In genomic region chr12:100414756-100415155, GRCh38 we compare ENCODE assay signal across 23 cellular contexts. TPM values are rescaled to one million over a fixed set of nuclear protein-coding genes. Genes with fewer than 3 reads are reported as not detected.
A peak's percentile ranks its signal among the peaks of the same experiment; 100 is the strongest.
DNase-seq lines count a peak whose midpoint lies in the region; ATAC-seq, FAIRE-seq and TF ChIP-seq lines count a peak whose summit lies in the region.
"Had no signal": no experiment of that assay in that cellular context is flagged by ENCODE, and none has a peak within 500 bp of the region (broad histone marks: within the 10 kb centered on the region; RNA-seq: fewer than 3 reads in every experiment).

No MANE protein-coding gene starts in this region.

- in situ Hi-C loops in HepG2 (cut with HindIII; ENCODE audit: extremely low pct_ligation_motif_present, low pct_unique_long_range_greater_than_20kb): no loop called here

- H3K4me2 ChIP-seq in HepG2 (ENCODE audit: low read depth, low read length) (no peak overlapping the region), H1 (ENCODE audit: insufficient read depth in 1 of 2, low read depth in 2 of 2, low read length in 2 of 2) (no peak overlapping the region), mesendoderm (ENCODE audit: low read length) (no peak overlapping the region)
- H3K4me2 ChIP-seq: BLaER1 had no signal

- no TSS peak for BruUV-seq in HepG2 (replicated peaks; lab: Mats Ljungman, UMichigan)

- FAIRE-seq in HepG2 (lab: Jason Lieb, UNC) (no peak), H1 (lab: Jason Lieb, UNC) (peak; percentile 39)
- FAIRE-seq: K562 had no signal

- intact Hi-C loops in right lobe of liver (cut with DNase I) (no loop called here), HepG2 (cut with micrococcal nuclease; ENCODE audit: unreplicated experiment) (no loop called here)

- H3K4ac ChIP-seq in H1 (replicated peaks; ENCODE audit: insufficient read length, low read depth, low read length) (no peak overlapping the region), mesendoderm (ENCODE audit: low read depth, low read length) (no peak overlapping the region)

- H3K9ac ChIP-seq in HepG2 (ENCODE audit: insufficient read depth, low read depth, low read length): no peak overlapping the region
- no peak overlapping the region for H3K9ac ChIP-seq in H1 (replicated peaks in 1 of 4; ENCODE audit: extremely low read depth in 1 of 4, low read depth in 3 of 4, low read length in 3 of 4)
- peak overlapping the region; percentile 36; the same call in 1 of the 2 replicates for H3K9ac ChIP-seq in iPS-20b (ENCODE audit: low read depth, low read length)
- no peak overlapping the region for H3K9ac ChIP-seq in mesendoderm (ENCODE audit: low read length)
- H3K9ac ChIP-seq: BLaER1 had no signal

- no peak overlapping the region for H3K18ac ChIP-seq in H1 (ENCODE audit: extremely low read depth, low read length)
- H3K18ac ChIP-seq in mesendoderm (ENCODE audit: low read length): no peak overlapping the region

- no peaks in the 10 kb centered on the region for H3K79me1 ChIP-seq in H1 (ENCODE audit: low read depth, low read length)
- H3K79me1 ChIP-seq in mesendoderm (ENCODE audit: low read length): no peaks in the 10 kb centered on the region

- TF ChIP-seq POLR2A in right lobe of liver (IDR thresholded peaks at IDR 0.05): no peak
- TF ChIP-seq POLR2A in HepG2 (IDR thresholded peaks at IDR 0.05; ENCODE audit: insufficient read depth in 1 of 2, low read depth in 2 of 2, low read length in 2 of 2): no peak
- no peak for TF ChIP-seq POLR2A in H1 (IDR thresholded peaks at IDR 0.05; ENCODE audit: control extremely low read depth in 1 of 2, low read depth in 2 of 2, low read length in 2 of 2)

- no peak overlapping the region for H3K14ac ChIP-seq in H1 (ENCODE audit: insufficient read length)

- no peak overlapping the region for H3K23ac ChIP-seq in H1 (ENCODE audit: insufficient read length)
- no peak overlapping the region for H3K23ac ChIP-seq in mesendoderm (ENCODE audit: low read length)

- TF ChIP-seq EP300 in HepG2 (IDR thresholded peaks at IDR 0.05; ENCODE audit: low read depth in 2 of 2, low read length in 2 of 2) (no peak), HepG2 (CRISPR knock-in tag; IDR thresholded peaks at IDR 0.05; ENCODE audit: borderline replicate concordance) (no peak), H1 (IDR thresholded peaks at IDR 0.05; ENCODE audit: borderline replicate concordance in 1 of 2, low read depth in 2 of 2, low read length in 2 of 2) (no peak)

- TF ChIP-seq CTCF in right lobe of liver (IDR thresholded peaks at IDR 0.05) (no peak), HepG2 (CRISPR knock-in tag; IDR thresholded peaks at IDR 0.05) (no peak), H1 (IDR thresholded peaks at IDR 0.05; ENCODE audit: control extremely low read depth in 1 of 3, insufficient read depth in 1 of 3, low read depth in 1 of 3, low read length in 3 of 3) (no peak)

- DNase-seq in right lobe of liver (no peak), HepG2 (ENCODE audit: low spot score) (no peak), H1 (ENCODE audit: low read depth in 1 of 2, low spot score in 2 of 2) (peak in 1 of 2 experiments; percentile 38), mesendoderm (peak; percentile 44), LoVo (ENCODE audit: low spot score) (no peak), CD1c-positive myeloid dendritic cell (ENCODE audit: extremely low spot score) (no peak)
- DNase-seq: 8988T; Calu3; CD8-positive, alpha-beta T cell; DMS79 treated with DMSO at 0.1 percent for 48 hours; GF-D8; HFFc6; IMR-90 had no signal

- CTCF ChIA-PET in HepG2 (lab: Yijun Ruan, JAX; ENCODE audit: low intra/inter-chr PET ratio, low total read pairs): no interaction called here
- CTCF ChIA-PET in H1 (lab: Charles Lee; ENCODE audit: partially characterized antibody): interaction anchor here (1.2 to 2.8 kb wide), 5 partner anchors 9 to 140 kb away, joined by 3 to 38 read pairs (median 6); no protein-coding TSS in a partner anchor

- H2BK120ac ChIP-seq in H1 (replicated peaks; ENCODE audit: low read depth, low read length) (no peak overlapping the region), mesendoderm (ENCODE audit: low read depth, low read length) (no peak overlapping the region)

- H3K27me3 ChIP-seq in right lobe of liver (no peaks in the 10 kb centered on the region), HepG2 (ENCODE audit: control insufficient read depth in 1 of 2, insufficient read depth in 2 of 2, low read length in 2 of 2) (no peaks in the 10 kb centered on the region), H1 (replicated peaks in 1 of 4; ENCODE audit: control insufficient read depth in 3 of 4, extremely low read depth in 1 of 4, insufficient read depth in 3 of 4, low read length in 3 of 4) (no peaks in the 10 kb centered on the region), iPS-20b (ENCODE audit: insufficient read depth, low read length) (no peaks in the 10 kb centered on the region), mesendoderm (ENCODE audit: insufficient read depth, low read length, poor library complexity) (no peaks in the 10 kb centered on the region)
- H3K27me3 ChIP-seq: BLaER1 had no signal

- H3K9me3 ChIP-seq in right lobe of liver: no peaks in the 10 kb centered on the region
- H3K9me3 ChIP-seq in HepG2 (ENCODE audit: low read length): no peaks in the 10 kb centered on the region
- H3K9me3 ChIP-seq in H1 (ENCODE audit: insufficient read depth in 2 of 2, low read depth in 1 of 2, low read length in 1 of 2): no peaks in the 10 kb centered on the region
- H3K9me3 ChIP-seq in iPS-20b (ENCODE audit: insufficient read depth, low read depth, low read length): no peaks in the 10 kb centered on the region
- H3K9me3 ChIP-seq: BLaER1 had no signal

- H2BK15ac ChIP-seq in H1 (ENCODE audit: low read length) (no peak overlapping the region), mesendoderm (replicated peaks; ENCODE audit: low read depth) (no peak overlapping the region)

- H2AK5ac ChIP-seq in H1 (ENCODE audit: low read depth, low read length): no peak overlapping the region
- no peak overlapping the region for H2AK5ac ChIP-seq in mesendoderm (ENCODE audit: low read length)

- ATAC-seq in right lobe of liver (peak in 3 of 4 donors; percentile 38 to 67 (median 49)), HepG2 (no peak), HG02571 (IDR thresholded peaks at IDR 0.05; ENCODE audit: unreplicated experiment) (no peak)
- ATAC-seq: CD8-positive, alpha-beta T cell; HCT116; K562 had no signal

- H2BK5ac ChIP-seq in H1 (ENCODE audit: low read depth, low read length) (no peak overlapping the region), mesendoderm (ENCODE audit: low read length) (no peak overlapping the region)

- H3K4me1 ChIP-seq in right lobe of liver (no peaks in the 10 kb centered on the region), HepG2 (ENCODE audit: insufficient read depth, low read length) (peaks cover 43% of the 10 kb centered on the region), H1 (replicated peaks in 1 of 4; ENCODE audit: control insufficient read depth in 3 of 4, insufficient read depth in 4 of 4, low read length in 3 of 4) (peaks cover 0 to 3% (median 1%) of the 10 kb centered on the region in 4 experiments; a peak in 1 of 7 replicates), iPS-20b (ENCODE audit: insufficient read depth, low read length) (peaks cover 7% of the 10 kb centered on the region), mesendoderm (ENCODE audit: control insufficient read depth, low read depth, low read length) (peaks cover 2% of the 10 kb centered on the region)
- H3K4me1 ChIP-seq: BLaER1 had no signal

- no peaks in the 10 kb centered on the region for H3K79me2 ChIP-seq in HepG2 (ENCODE audit: insufficient read depth, low read length)
- no peaks in the 10 kb centered on the region for H3K79me2 ChIP-seq in H1 (ENCODE audit: control insufficient read depth in 1 of 2, insufficient read depth in 2 of 2, low read length in 2 of 2)
- no peaks in the 10 kb centered on the region for H3K79me2 ChIP-seq in mesendoderm (ENCODE audit: control insufficient read depth, insufficient read depth, low read length)

- H2BK12ac ChIP-seq in H1 (ENCODE audit: low read depth, low read length): no peak overlapping the region

- POLR2A ChIA-PET in HepG2 (lab: Yijun Ruan, JAX) (no interaction called here), H1 (lab: Charles Lee; ENCODE audit: partially characterized antibody) (no interaction called here)

- H4K8ac ChIP-seq in H1 (ENCODE audit: extremely low read depth, insufficient read depth, low read length): no peak overlapping the region
- no peak overlapping the region for H4K8ac ChIP-seq in mesendoderm (ENCODE audit: low read depth, low read length)

- 0 out of 2 replicates have a peak overlapping the region, but pooled peaks have one; percentile 44 for H2BK20ac ChIP-seq in H1 (ENCODE audit: low read length)

- H3K36me3 ChIP-seq in right lobe of liver (no peaks in the 10 kb centered on the region), HepG2 (replicated peaks in 1 of 2; ENCODE audit: control insufficient read depth in 1 of 2, insufficient read depth in 2 of 2, low read length in 2 of 2) (no peaks in the 10 kb centered on the region), H1 (ENCODE audit: control insufficient read depth in 2 of 4, insufficient read depth in 4 of 4, low read length in 3 of 4) (no peaks in the 10 kb centered on the region), iPS-20b (ENCODE audit: insufficient read depth, low read depth, low read length) (no peaks in the 10 kb centered on the region), mesendoderm (ENCODE audit: control insufficient read depth, insufficient read depth, low read length) (no peaks in the 10 kb centered on the region)
- H3K36me3 ChIP-seq: BLaER1 had no signal

- no peak overlapping the region for H3K27ac ChIP-seq in right lobe of liver
- no peak overlapping the region for H3K27ac ChIP-seq in HepG2 (ENCODE audit: extremely low read length, insufficient read depth, low read length)
- no peak overlapping the region for H3K27ac ChIP-seq in H1 (ENCODE audit: low read depth, low read length)
- H3K27ac ChIP-seq in iPS-20b (ENCODE audit: low read length): no peak overlapping the region
- H3K27ac ChIP-seq in mesendoderm (ENCODE audit: low read depth, low read length): no peak overlapping the region
- H3K27ac ChIP-seq: BLaER1 had no signal

- H3K56ac ChIP-seq in H1 (replicated peaks; ENCODE audit: insufficient read length, low read depth, low read length): no peak overlapping the region
- H3K56ac ChIP-seq in mesendoderm (ENCODE audit: low read length): no peak overlapping the region

- 53% methylated on average over 2 of the region's 4 CpGs for WGBS in right lobe of liver (ENCODE audit: insufficient coverage, low coverage, low lambda C conversion rate, missing lambda C conversion rate)
- 81% methylated on average over 4 of the region's 4 CpGs for WGBS in HepG2 (ENCODE audit: low lambda C conversion rate)
- WGBS in H1 (ENCODE audit: extremely low coverage in 1 of 2, insufficient coverage in 1 of 2, insufficient read length in 1 of 2, insufficient replicate concordance in 2 of 2, low coverage in 1 of 2, low lambda C conversion rate in 2 of 2, missing lambda C conversion rate in 1 of 2), 2 experiments: 53% methylated on average over 4 of the region's 4 CpGs; no CpG with 5 or more reads in 1 of the 2 experiments
- no CpG with 5 or more reads among the region's 4 CpGs for WGBS in mesendoderm (ENCODE audit: extremely low coverage, insufficient coverage, low lambda C conversion rate)

- no peaks in the 10 kb centered on the region for H3K23me2 ChIP-seq in H1 (ENCODE audit: low read depth, low read length)

- H4K20me1 ChIP-seq in HepG2 (ENCODE audit: insufficient read depth, low read length): no peaks in the 10 kb centered on the region
- H4K20me1 ChIP-seq in H1 (replicated peaks in 1 of 2; ENCODE audit: control insufficient read depth in 1 of 2, insufficient read depth in 2 of 2, low read length in 2 of 2): no peaks in the 10 kb centered on the region
- H4K20me1 ChIP-seq: BLaER1 had no signal

- H4K5ac ChIP-seq in H1 (ENCODE audit: insufficient read length, low read depth, low read length) (no peak overlapping the region), mesendoderm (ENCODE audit: low read length) (no peak overlapping the region)

- H2AFZ ChIP-seq in HepG2 (ENCODE audit: low read length): no peak overlapping the region
- no peak overlapping the region for H2AFZ ChIP-seq in H1 (ENCODE audit: low read length)

- no peak for TF ChIP-seq RAD21 in HepG2 (CRISPR knock-in tag; IDR thresholded peaks at IDR 0.05)
- TF ChIP-seq RAD21 in H1 (IDR thresholded peaks at IDR 0.05 in 1 of 2, conservative IDR thresholded peaks at IDR 0.05 in 1 of 2; ENCODE audit: low read depth in 2 of 2, low read length in 2 of 2): no peak

- H3K4me3 ChIP-seq in right lobe of liver (no peak overlapping the region), HepG2 (replicated peaks in 1 of 3; ENCODE audit: insufficient read depth in 1 of 3, low read depth in 2 of 3, low read length in 3 of 3) (no peak overlapping the region), H1 (ENCODE audit: extremely low read depth in 1 of 4, insufficient read depth in 2 of 4, low read depth in 3 of 4, low read length in 4 of 4) (no peak overlapping the region), iPS-20b (ENCODE audit: low read length) (no peak overlapping the region), mesendoderm (ENCODE audit: low read length) (no peak overlapping the region)
- H3K4me3 ChIP-seq: BLaER1, K562 had no signal

- H4K91ac ChIP-seq in H1 (replicated peaks; ENCODE audit: insufficient read length, low read length): no peak overlapping the region

RNA-seq across cellular contexts. Expression of gene SLC17A8, which starts 57.9 kb away (rescaled TPM):
- total RNA-seq in right lobe of liver (under 1 TPM; 0.06 to 0.51 (median 0.23) TPM), HepG2 (2016; rRNA removed; fragmentation: Illumina TruSeq; extraction: Trizol) (0.10 and 0.15 TPM in 2 replicates)
- total RNA-seq in HepG2 (2016; cell fraction: cytosol; rRNA removed; fragmentation: Illumina TruSeq; extraction: Trizol; ENCODE audit: low read depth): not detected in 2 replicates
- 0.12 and 0.50 TPM in 2 replicates for total RNA-seq in HepG2 (2016; cell fraction: insoluble cytoplasmic fraction; rRNA removed; fragmentation: Illumina TruSeq; extraction: Trizol)
- total RNA-seq in HepG2 (2016; cell fraction: membrane; rRNA removed; fragmentation: Illumina TruSeq; extraction: Trizol): 0.03 and 0.10 TPM in 2 replicates
- 0.16 and 0.22 TPM in 2 replicates for total RNA-seq in HepG2 (2016; cell fraction: nucleus; rRNA removed; fragmentation: Illumina TruSeq; extraction: Trizol)
- polyA plus RNA-seq in HepG2 (2011; rRNA removed) (0.07 TPM in 1 of 2 replicates, not detected in the other), H1 (2011; rRNA removed) (0.05 and 0.14 TPM in 2 replicates)
- 0.04 TPM in 1 of 2 replicates, not detected in the other for polyA plus RNA-seq in HepG2 (2011; cell fraction: cytosol; rRNA removed)
- polyA plus RNA-seq in HepG2 (2011; cell fraction: nucleus; rRNA removed): not detected in 2 replicates
- 0.05 and 0.21 TPM in 2 replicates for polyA plus RNA-seq in HepG2 (2012)
- not detected in 2 replicates for polyA plus RNA-seq in HepG2 (2016; cell fraction: cytosol; fragmentation: Illumina TruSeq; extraction: Trizol; ENCODE audit: low read depth)
- polyA plus RNA-seq in HepG2 (2016; cell fraction: insoluble cytoplasmic fraction; fragmentation: Illumina TruSeq; extraction: Trizol; ENCODE audit: low read depth): 0.13 and 0.17 TPM in 2 replicates
- polyA plus RNA-seq in HepG2 (2016; cell fraction: membrane; fragmentation: Illumina TruSeq; extraction: Trizol; ENCODE audit: low read depth): 0.03 and 0.06 TPM in 2 replicates
- polyA plus RNA-seq in HepG2 (2016; cell fraction: nucleus; fragmentation: Illumina TruSeq; extraction: Trizol; ENCODE audit: insufficient read depth, low read depth): 0.11 and 0.19 TPM in 2 replicates
- not detected in 2 replicates for polyA minus RNA-seq in HepG2 (2011; rRNA and poly(A)+ RNA removed; ENCODE audit: low replicate concordance)
- polyA minus RNA-seq in HepG2 (2011; cell fraction: cytosol; rRNA and poly(A)+ RNA removed): not detected in 2 replicates
- polyA minus RNA-seq in HepG2 (2011; cell fraction: nucleus; rRNA and poly(A)+ RNA removed): 0.25 TPM in 1 of 2 replicates, not detected in the other
- total RNA-seq in H1 (2021; fragmentation: NEBNext Ultra II Directional; extraction: Animal tissue kit (Norgen Biotek cat#: 25700)): 0.11 and 0.30 TPM in 2 replicates
- polyA plus RNA-seq in H1 (2011; cell fraction: cytosol; rRNA removed): 0.03 TPM
- polyA plus RNA-seq in H1 (2011; cell fraction: nucleus; rRNA removed): not detected
- 0.12 to 0.14 TPM in 2 of 4 replicates, not detected in the others for polyA plus RNA-seq in H1 (2012, experiment 1 of 2)
- polyA plus RNA-seq in H1 (2012, experiment 2 of 2): not detected
- polyA plus RNA-seq in H1 (2013, experiment 1 of 2): 0.14 TPM
- polyA plus RNA-seq in H1 (2013, experiment 2 of 2): 0.18 TPM
- 0.03 and 1.0 TPM in 2 replicates for polyA minus RNA-seq in H1 (2011; rRNA and poly(A)+ RNA removed)
- polyA minus RNA-seq in H1 (2011; cell fraction: cytosol; rRNA and poly(A)+ RNA removed): not detected
- polyA minus RNA-seq in H1 (2011; cell fraction: nucleus; rRNA and poly(A)+ RNA removed): not detected
- polyA plus RNA-seq in mesendoderm (2013, experiment 1 of 2): 0.03 TPM
- polyA plus RNA-seq in mesendoderm (2013, experiment 2 of 2): 0.03 TPM
- total RNA-seq: A673; Calu3; CD8-positive, alpha-beta T cell; H4; HFFc6; HT1080; IMR-90; K562 had no signal
- polyA plus RNA-seq: AG04450, CD14-positive monocyte, IMR-90 had no signal

RNA-seq across cellular contexts. Expression of gene NR1H4, which starts 58.9 kb away (rescaled TPM):
- total RNA-seq in right lobe of liver (10 to 100 TPM; 52.4 to 81.7 (median 62.6) TPM), HepG2 (2016; rRNA removed; fragmentation: Illumina TruSeq; extraction: Trizol) (114 and 147 TPM in 2 replicates)
- 63.9 and 64.8 TPM in 2 replicates for total RNA-seq in HepG2 (2016; cell fraction: cytosol; rRNA removed; fragmentation: Illumina TruSeq; extraction: Trizol; ENCODE audit: low read depth)
- 113 and 150 TPM in 2 replicates for total RNA-seq in HepG2 (2016; cell fraction: insoluble cytoplasmic fraction; rRNA removed; fragmentation: Illumina TruSeq; extraction: Trizol)
- total RNA-seq in HepG2 (2016; cell fraction: membrane; rRNA removed; fragmentation: Illumina TruSeq; extraction: Trizol): 115 and 121 TPM in 2 replicates
- total RNA-seq in HepG2 (2016; cell fraction: nucleus; rRNA removed; fragmentation: Illumina TruSeq; extraction: Trizol): 102 and 112 TPM in 2 replicates
- polyA plus RNA-seq in HepG2 (2011; rRNA removed) (23.3 and 27.3 TPM in 2 replicates), H1 (2011; rRNA removed) (not detected in 2 replicates)
- polyA plus RNA-seq in HepG2 (2011; cell fraction: cytosol; rRNA removed): 10.5 and 19.8 TPM in 2 replicates
- polyA plus RNA-seq in HepG2 (2011; cell fraction: nucleus; rRNA removed): 10.9 and 16.8 TPM in 2 replicates
- polyA plus RNA-seq in HepG2 (2012): 21.7 and 39.5 TPM in 2 replicates
- polyA plus RNA-seq in HepG2 (2016; cell fraction: cytosol; fragmentation: Illumina TruSeq; extraction: Trizol; ENCODE audit: low read depth): 29.4 and 34.8 TPM in 2 replicates
- 124 and 130 TPM in 2 replicates for polyA plus RNA-seq in HepG2 (2016; cell fraction: insoluble cytoplasmic fraction; fragmentation: Illumina TruSeq; extraction: Trizol; ENCODE audit: low read depth)
- polyA plus RNA-seq in HepG2 (2016; cell fraction: membrane; fragmentation: Illumina TruSeq; extraction: Trizol; ENCODE audit: low read depth): 64.0 and 66.2 TPM in 2 replicates
- 76.5 and 77.0 TPM in 2 replicates for polyA plus RNA-seq in HepG2 (2016; cell fraction: nucleus; fragmentation: Illumina TruSeq; extraction: Trizol; ENCODE audit: insufficient read depth, low read depth)
- polyA minus RNA-seq in HepG2 (2011; rRNA and poly(A)+ RNA removed; ENCODE audit: low replicate concordance): 10.0 TPM in 1 of 2 replicates, not detected in the other
- polyA minus RNA-seq in HepG2 (2011; cell fraction: cytosol; rRNA and poly(A)+ RNA removed): 18.0 and 19.6 TPM in 2 replicates
- 58.2 and 91.9 TPM in 2 replicates for polyA minus RNA-seq in HepG2 (2011; cell fraction: nucleus; rRNA and poly(A)+ RNA removed)
- not detected in 2 replicates for total RNA-seq in H1 (2021; fragmentation: NEBNext Ultra II Directional; extraction: Animal tissue kit (Norgen Biotek cat#: 25700))
- polyA plus RNA-seq in H1 (2011; cell fraction: cytosol; rRNA removed): not detected
- polyA plus RNA-seq in H1 (2011; cell fraction: nucleus; rRNA removed): not detected
- not detected in 4 replicates for polyA plus RNA-seq in H1 (2012, experiment 1 of 2)
- not detected for polyA plus RNA-seq in H1 (2012, experiment 2 of 2)
- polyA plus RNA-seq in H1 (2013, experiment 1 of 2): not detected
- polyA plus RNA-seq in H1 (2013, experiment 2 of 2): not detected
- polyA minus RNA-seq in H1 (2011; rRNA and poly(A)+ RNA removed): not detected in 2 replicates
- not detected for polyA minus RNA-seq in H1 (2011; cell fraction: cytosol; rRNA and poly(A)+ RNA removed)
- polyA minus RNA-seq in H1 (2011; cell fraction: nucleus; rRNA and poly(A)+ RNA removed): not detected
- polyA plus RNA-seq in mesendoderm (2013, experiment 1 of 2): not detected
- polyA plus RNA-seq in mesendoderm (2013, experiment 2 of 2): not detected
- total RNA-seq: A673; CD8-positive, alpha-beta T cell; HFFc6; HT1080; IMR-90; K562 had no signal
- polyA plus RNA-seq: AG04450, CD14-positive monocyte, IMR-90 had no signal

Comparison
In these comparisons a context has a peak if more than half of its experiments do, and no peak if none do; other contexts are left out.
1. ATAC-seq: peak in right lobe of liver (3 of 4); none in HepG2 (single experiment) and HG02571 (single experiment).
2. RNA of gene NR1H4, which starts 58.9 kb away (total RNA-seq): 63.9 to 150 TPM in HepG2 and 52.4 to 81.7 TPM in right lobe of liver; not detected in H1; every median in the first group is over 10 times any median in the second.